13 cellular contexts compared by ENCODE assay signal in the genomic region with DNA sequence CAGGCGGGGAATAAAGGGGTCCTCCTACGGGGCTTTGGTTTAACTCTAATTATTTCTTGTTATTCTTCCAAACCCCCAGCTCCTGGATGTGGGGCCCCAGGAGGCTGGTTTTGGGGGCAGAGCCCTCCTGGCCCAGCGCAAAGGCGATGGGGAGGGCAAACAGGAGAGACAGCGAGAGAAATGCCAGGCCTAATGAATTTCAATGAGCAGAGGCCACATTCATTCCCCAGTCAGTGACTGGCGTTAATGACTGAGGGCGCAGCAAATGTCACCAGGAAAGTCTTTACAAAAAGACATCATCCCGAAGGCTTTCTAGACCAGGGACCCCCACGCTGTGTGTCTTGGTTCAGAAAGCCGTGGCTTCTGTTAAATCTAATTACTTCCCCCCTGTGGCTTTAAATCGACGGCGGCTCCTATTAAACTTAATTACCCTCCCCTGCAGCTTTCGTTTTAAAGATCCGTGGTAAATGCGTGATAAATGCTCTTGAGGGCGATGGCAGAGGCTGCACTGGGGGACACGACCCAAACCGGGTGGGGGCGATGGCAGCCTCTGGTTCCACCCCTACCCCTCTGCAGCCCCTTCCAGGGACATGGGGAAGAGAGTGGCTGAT. TPM values are rescaled to one million over a fixed set of nuclear protein-coding genes. Genes with fewer than 3 reads are reported as not detected.
DNase-seq lines count a peak whose midpoint lies in the region; TF ChIP-seq lines count a peak whose summit lies in the region.
"Had no signal": no experiment of that assay in that cellular context is flagged by ENCODE, and none has a peak within 500 bp of the region (broad histone marks: within the 10 kb centered on the region; RNA-seq: fewer than 3 reads in every experiment).

No MANE protein-coding gene starts in this region.

- H3K4me3 ChIP-seq in BE2C (ENCODE audit: low read depth, low read length) = peak overlapping the region; percentile 58
- no peak overlapping the region for H3K4me3 ChIP-seq in NT2/D1 (ENCODE audit: insufficient read length, low read depth)
- peak overlapping the region; percentile 26 to 51 for H3K4me3 ChIP-seq in mucosa of rectum (ENCODE audit: low read length in 2 of 2)
- no peak overlapping the region for H3K4me3 ChIP-seq in suprapubic skin

- DNase-seq in BE2C (no peak), HEK293T (ENCODE audit: extremely low spot score) (no peak), NT2/D1 (ENCODE audit: low read depth, low spot score) (no peak), DMS153 treated with DMSO at 0.1 percent for 48 hours (lab: John Stamatoyannopoulos, UW; ENCODE audit: unreplicated experiment) (no peak), suprapubic skin (ENCODE audit: low spot score in 2 of 2) (no peak), RKO (ENCODE audit: low spot score) (no peak)
- DNase-seq: activated CD4-positive, alpha-beta T cell treated with anti-CD3 and anti-CD28 coated beads for 1 hour; activated naive CD4-positive, alpha-beta T cell treated with anti-CD3 and anti-CD28 coated beads, Interleukin-2, amount 10 ng/mL, durations not matched to agents 7 days and 5 days; effector memory CD8-positive, alpha-beta T cell; KBM-7; NCI-H524 treated with DMSO at 0.1 percent for 48 hours had no signal

- POLR2A ChIA-PET in HEK293T (lab: Yijun Ruan, JAX) = no interaction called here

- CTCF ChIA-PET in HEK293T (lab: Yijun Ruan, JAX) = no interaction called here

- H3K9me3 ChIP-seq in BE2C = no peaks in the 10 kb centered on the region
- no peaks in the 10 kb centered on the region for H3K9me3 ChIP-seq in NT2/D1 (ENCODE audit: insufficient read depth, low read length)
- H3K9me3 ChIP-seq in mucosa of rectum (ENCODE audit: control insufficient read depth in 2 of 2, low read length in 2 of 2) = peaks cover 0 to 2% of the 10 kb centered on the region in 2 donors
- H3K9me3 ChIP-seq in suprapubic skin = no peaks in the 10 kb centered on the region

- TF ChIP-seq CTCF in BE2C (IDR thresholded peaks at IDR 0.05; ENCODE audit: low read depth, low read length) (no peak), suprapubic skin (IDR thresholded peaks at IDR 0.05) (no peak)

- H3K36me3 ChIP-seq in BE2C = no peaks in the 10 kb centered on the region
- no peaks in the 10 kb centered on the region for H3K36me3 ChIP-seq in NT2/D1 (ENCODE audit: insufficient read depth, insufficient read length, low read length)
- H3K36me3 ChIP-seq in mucosa of rectum (ENCODE audit: control insufficient read depth in 2 of 2, insufficient read depth in 2 of 2, low read length in 2 of 2) = no peaks in the 10 kb centered on the region
- H3K36me3 ChIP-seq in suprapubic skin = no peaks in the 10 kb centered on the region

- H3K27ac ChIP-seq in mucosa of rectum (ENCODE audit: low read depth in 2 of 2, low read length in 2 of 2) (no peak overlapping the region), suprapubic skin (no peak overlapping the region)

- H3K4me1 ChIP-seq in BE2C = peaks cover 8% of the 10 kb centered on the region
- H3K4me1 ChIP-seq in NT2/D1 (ENCODE audit: insufficient read depth, insufficient read length) = peaks cover 8% of the 10 kb centered on the region
- H3K4me1 ChIP-seq in mucosa of rectum (ENCODE audit: control insufficient read depth in 2 of 2, insufficient read depth in 2 of 2, low read length in 2 of 2) = peaks cover 19 to 24% of the 10 kb centered on the region in 2 donors
- peaks cover 41% of the 10 kb centered on the region for H3K4me1 ChIP-seq in suprapubic skin

- WGBS in suprapubic skin = 34% methylated on average over 20 of the region's 20 CpGs

- no peak for TF ChIP-seq POLR2A in suprapubic skin (IDR thresholded peaks at IDR 0.05)

- H3K9ac ChIP-seq in NT2/D1 (ENCODE audit: insufficient read length, low read depth) (peak overlapping the region; percentile 61), mucosa of rectum (ENCODE audit: low read depth in 1 of 2, low read length in 2 of 2) (no peak overlapping the region)

- peaks cover 4% of the 10 kb centered on the region; the same call in 1 of the 2 replicates for H3K27me3 ChIP-seq in BE2C
- H3K27me3 ChIP-seq in NT2/D1 (ENCODE audit: insufficient read depth, insufficient read length) = peaks cover 26% of the 10 kb centered on the region
- H3K27me3 ChIP-seq in mucosa of rectum (ENCODE audit: control insufficient read depth in 2 of 2, insufficient read depth in 2 of 2, low read length in 2 of 2) = peaks cover 22 to 28% of the 10 kb centered on the region in 2 donors
- H3K27me3 ChIP-seq in suprapubic skin = peaks cover 77% of the 10 kb centered on the region

- no peak for TF ChIP-seq EP300 in suprapubic skin (IDR thresholded peaks at IDR 0.05)

TF ChIP-seq in HEK293T, 16 proteins besides CTCF, POLR2A, EP300 and RAD21:
- no peak for TF ChIP-seq ARNT (IDR thresholded peaks at IDR 0.05)
- no peak for TF ChIP-seq L3MBTL2 (conservative IDR thresholded peaks at IDR 0.05)
- TF ChIP-seq FOXA1 (IDR thresholded peaks at IDR 0.05) = no peak
- TF ChIP-seq, protein P1, sequence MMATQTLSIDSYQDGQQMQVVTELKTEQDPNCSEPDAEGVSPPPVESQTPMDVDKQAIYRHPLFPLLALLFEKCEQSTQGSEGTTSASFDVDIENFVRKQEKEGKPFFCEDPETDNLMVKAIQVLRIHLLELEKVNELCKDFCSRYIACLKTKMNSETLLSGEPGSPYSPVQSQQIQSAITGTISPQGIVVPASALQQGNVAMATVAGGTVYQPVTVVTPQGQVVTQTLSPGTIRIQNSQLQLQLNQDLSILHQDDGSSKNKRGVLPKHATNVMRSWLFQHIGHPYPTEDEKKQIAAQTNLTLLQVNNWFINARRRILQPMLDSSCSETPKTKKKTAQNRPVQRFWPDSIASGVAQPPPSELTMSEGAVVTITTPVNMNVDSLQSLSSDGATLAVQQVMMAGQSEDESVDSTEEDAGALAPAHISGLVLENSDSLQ (IDR thresholded peaks at IDR 0.05) = peak; percentile 40; the same call in 1 of the 2 replicates

RNA-seq across cellular contexts. Expression of a gene that starts 1.5 kb away (rescaled TPM):
- polyA plus RNA-seq in BE2C (2012; ENCODE audit: insufficient read depth, insufficient read length, low read depth) = 0.48 TPM
- total RNA-seq in suprapubic skin = not detected
- total RNA-seq: lower leg skin had no signal

RNA-seq across cellular contexts. Expression of a gene that starts 30.2 kb away (rescaled TPM):
- 186 TPM for polyA plus RNA-seq in BE2C (2012; ENCODE audit: insufficient read depth, insufficient read length, low read depth)
- 10 to 100 TPM; 20.6 to 41.4 (median 22.7) TPM for total RNA-seq in suprapubic skin

Comparison
In these comparisons a context has a peak if more than half of its experiments do, and no peak if none do; other contexts are left out.
1. H3K4me3 ChIP-seq: peak in BE2C (single experiment) and mucosa of rectum (2 of 2); none in NT2/D1 (single experiment) and suprapubic skin (single experiment).